9 cellular contexts compared by ENCODE assay signal in the genomic region with DNA sequence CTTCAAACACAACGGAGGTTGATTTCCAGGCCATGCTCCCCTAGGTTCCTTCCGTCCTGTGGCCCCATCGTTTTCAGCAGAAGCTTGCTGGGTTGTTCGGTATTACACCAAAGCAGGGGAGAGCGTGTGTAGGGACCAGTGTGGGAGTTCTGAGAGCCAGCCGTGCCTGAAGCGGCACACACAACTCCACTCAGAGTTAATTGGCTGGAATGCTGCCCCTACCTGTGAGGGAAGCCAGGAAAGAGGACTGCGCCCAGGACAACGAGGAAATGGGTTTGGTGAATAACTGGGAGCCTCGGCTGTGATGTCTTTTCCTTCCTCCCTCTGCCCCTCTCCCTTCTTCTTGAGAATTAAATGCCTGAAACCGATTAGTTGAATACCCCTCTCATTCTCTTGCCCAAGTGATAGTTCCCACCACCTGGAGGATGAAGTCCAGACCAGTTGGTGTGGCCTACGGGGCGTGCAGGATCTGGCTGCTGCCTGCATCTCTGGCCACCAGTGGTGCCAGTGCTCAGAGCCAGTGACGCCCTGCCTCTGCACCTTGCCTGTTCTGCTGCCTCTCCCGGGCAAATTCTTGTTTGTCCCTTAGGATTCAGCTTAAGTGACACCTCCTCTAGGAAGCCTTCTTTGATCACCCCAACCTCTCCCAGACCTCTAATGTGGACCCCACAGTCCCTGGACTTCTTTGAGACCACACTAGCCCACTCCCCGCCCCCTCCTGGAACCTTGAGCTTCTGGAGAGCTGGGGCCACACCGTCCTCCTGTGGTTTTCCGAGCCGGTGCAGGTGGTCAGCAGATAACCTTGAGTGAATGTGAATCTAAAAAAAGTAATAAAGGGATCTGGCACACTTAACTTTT. TPM values are rescaled to one million over a fixed set of nuclear protein-coding genes. Genes with fewer than 3 reads are reported as not detected.
DNase-seq lines count a peak whose midpoint lies in the region; ATAC-seq and TF ChIP-seq lines count a peak whose summit lies in the region.
"Had no signal": no experiment of that assay in that cellular context is flagged by ENCODE, and none has a peak within 500 bp of the region (broad histone marks: within the 10 kb centered on the region; RNA-seq: fewer than 3 reads in every experiment).

No MANE protein-coding gene starts in this region.

- H3K27me3 ChIP-seq in left ventricle myocardium inferior (ENCODE audit: low read depth) (no peaks in the 10 kb centered on the region), heart left ventricle (no peaks in the 10 kb centered on the region), mammary epithelial cell (ENCODE audit: insufficient read depth, low read length) (no peaks in the 10 kb centered on the region), mucosa of rectum (ENCODE audit: control insufficient read depth in 2 of 2, insufficient read depth in 2 of 2, low read length in 2 of 2) (no peaks in the 10 kb centered on the region)

- H4K20me1 ChIP-seq in mammary epithelial cell (ENCODE audit: insufficient read depth, low read length): no peaks in the 10 kb centered on the region

- BruUV-seq in mammary epithelial cell (replicated peaks; lab: Mats Ljungman, UMichigan): no TSS peak

- dilution Hi-C loops in mammary epithelial cell (cut with HindIII; ENCODE audit: low sequenced_read_pairs): no loop called here

- DNase-seq in left ventricle myocardium inferior (no peak), heart left ventricle (no peak), mammary epithelial cell (no peak), LoVo (ENCODE audit: low spot score) (no peak), midbrain (lab: John Stamatoyannopoulos, UW) (no peak)
- no peak for DNase-seq in stimulated activated CD4-positive, alpha-beta T cell treated with anti-CD3 and anti-CD28 coated beads, Interleukin-4, amount 100 ng/mL, for 4 hours
- no peak for DNase-seq in activated CD4-positive, CD25-positive, alpha-beta regulatory T cell (lab: John Stamatoyannopoulos, UW)
- DNase-seq: left ventricle myocardium superior had no signal

- peak overlapping the region; percentile 73 for H3K4me2 ChIP-seq in mammary epithelial cell (ENCODE audit: insufficient read depth, low read depth, low read length)

- H3K4me3 ChIP-seq in left ventricle myocardium inferior (no peak overlapping the region), heart left ventricle (peak overlapping the region in 1 of 12 donors; percentile 12), mammary epithelial cell (replicated peaks in 1 of 3; ENCODE audit: insufficient read depth in 1 of 3, low read depth in 2 of 3, low read length in 3 of 3) (no peak overlapping the region), mucosa of rectum (ENCODE audit: low read length in 2 of 2) (peak overlapping the region; percentile 28 to 57)

- no peaks in the 10 kb centered on the region for H3K9me3 ChIP-seq in left ventricle myocardium inferior (replicated peaks)
- H3K9me3 ChIP-seq in heart left ventricle: no peaks in the 10 kb centered on the region
- H3K9me3 ChIP-seq in mammary epithelial cell (replicated peaks; ENCODE audit: insufficient read depth, low read length): no peaks in the 10 kb centered on the region
- H3K9me3 ChIP-seq in mucosa of rectum (ENCODE audit: control insufficient read depth in 2 of 2, low read length in 2 of 2): no peaks in the 10 kb centered on the region

- in situ Hi-C loops in mammary epithelial cell (cut with MboI; ENCODE audit: low sequenced_read_pairs in 2 of 2): no loop called here

- H3K9ac ChIP-seq in mammary epithelial cell (ENCODE audit: insufficient read depth, low read length) (peak overlapping the region; percentile 11), mucosa of rectum (ENCODE audit: low read depth in 1 of 2, low read length in 2 of 2) (peak overlapping the region; percentile 52 to 72)

- intact Hi-C loops in left ventricle myocardium inferior (cut with micrococcal nuclease): no loop called here
- intact Hi-C loops in heart left ventricle (cut with DNase I): no loop called here
- intact Hi-C loops in mammary epithelial cell (cut with micrococcal nuclease): no loop called here

- no peak for TF ChIP-seq POLR2A in heart left ventricle (IDR thresholded peaks at IDR 0.05)

- H3K27ac ChIP-seq in left ventricle myocardium inferior (replicated peaks) (peak overlapping the region; percentile 60), heart left ventricle (peak overlapping the region in 5 of 12 donors; percentile 48 to 93 (median 59)), mammary epithelial cell (ENCODE audit: insufficient read depth, low read depth, low read length) (peak overlapping the region; percentile 75), mucosa of rectum (ENCODE audit: low read depth in 2 of 2, low read length in 2 of 2) (peak overlapping the region; percentile 94 to 96)

- H3K79me2 ChIP-seq in mammary epithelial cell (ENCODE audit: insufficient read depth, low read length): peaks cover 12% of the 10 kb centered on the region

- peaks cover 47% of the 10 kb centered on the region for H3K4me1 ChIP-seq in left ventricle myocardium inferior
- H3K4me1 ChIP-seq in heart left ventricle: peaks cover 0 to 78% (median 23%) of the 10 kb centered on the region in 12 donors
- H3K4me1 ChIP-seq in mammary epithelial cell (ENCODE audit: insufficient read depth, low read length): peaks cover 28% of the 10 kb centered on the region
- peaks cover 46 to 53% of the 10 kb centered on the region in 2 donors for H3K4me1 ChIP-seq in mucosa of rectum (ENCODE audit: control insufficient read depth in 2 of 2, insufficient read depth in 2 of 2, low read length in 2 of 2)

- ATAC-seq in heart left ventricle: no peak

- CTCF ChIA-PET in mammary epithelial cell (lab: Charles Lee; ENCODE audit: low non-redundant PET): no interaction called here

- TF ChIP-seq CTCF in left ventricle myocardium inferior (IDR thresholded peaks at IDR 0.05; ENCODE audit: borderline replicate concordance) (no peak), heart left ventricle (IDR thresholded peaks at IDR 0.05) (no peak), mammary epithelial cell (conservative IDR thresholded peaks at IDR 0.05 in 1 of 2, IDR thresholded peaks at IDR 0.05 in 1 of 2; ENCODE audit: extremely low read depth in 1 of 2, insufficient read depth in 1 of 2, low read depth in 1 of 2, low read length in 2 of 2) (no peak)

- 71 to 76% (median 73%) methylated on average over 19 of the region's 19 CpGs for WGBS in heart left ventricle, 4 donors
- 66% methylated on average over 9 of the region's 19 CpGs for WGBS in mammary epithelial cell (ENCODE audit: low coverage, missing lambda C conversion rate)

- no peaks in the 10 kb centered on the region for H3K36me3 ChIP-seq in left ventricle myocardium inferior
- peaks cover 0 to 3% (median 0%) of the 10 kb centered on the region in 9 donors for H3K36me3 ChIP-seq in heart left ventricle
- no peaks in the 10 kb centered on the region for H3K36me3 ChIP-seq in mammary epithelial cell (ENCODE audit: insufficient read depth, low read length)
- H3K36me3 ChIP-seq in mucosa of rectum (ENCODE audit: control insufficient read depth in 2 of 2, insufficient read depth in 2 of 2, low read length in 2 of 2): peaks cover 2 to 3% of the 10 kb centered on the region in 2 donors

- peak overlapping the region; percentile 64 for H2AFZ ChIP-seq in mammary epithelial cell (ENCODE audit: low read depth, low read length)

RNA-seq across cellular contexts. Expression of a gene that starts 33.6 kb away (rescaled TPM):
- total RNA-seq in left ventricle myocardium inferior (36.1 TPM), heart left ventricle (10 to 100 TPM; 31.3 to 51.0 (median 34.5) TPM), mammary epithelial cell (10 to 100 TPM; 62.9 to 89.5 TPM)
- polyA plus RNA-seq in heart left ventricle (10 to 100 TPM in 1 of 2 donors, 1 to 10 TPM in 1; 9.8 to 32.0 TPM), mammary epithelial cell (44.2 TPM)
- 51.9 TPM for polyA minus RNA-seq in mammary epithelial cell

Comparison
In these comparisons a context has a peak if more than half of its experiments do, and no peak if none do; other contexts are left out.
1. H3K4me3 ChIP-seq: peak in mucosa of rectum (2 of 2); none in left ventricle myocardium inferior (single experiment) and mammary epithelial cell (0 of 3).